Comparison of ENCODE assay signal across 28 cellular contexts in genomic region chr22:48858856-48859255, GRCh38.
A peak's percentile ranks its signal among the peaks of the same experiment; 100 is the strongest.
DNase-seq lines count a peak whose midpoint lies in the region; ATAC-seq, FAIRE-seq and TF ChIP-seq lines count a peak whose summit lies in the region.
"Had no signal": no experiment of that assay in that cellular context is flagged by ENCODE, and none has a peak within 500 bp of the region (broad histone marks: within the 10 kb centered on the region; RNA-seq: fewer than 3 reads in every experiment).

No MANE protein-coding gene starts in this region.

- no peak overlapping the region for H3K4me2 ChIP-seq in HepG2 (ENCODE audit: low read depth, low read length)
- H3K4me2 ChIP-seq: BLaER1 had no signal

- in situ Hi-C loops in HepG2 (cut with HindIII; ENCODE audit: extremely low pct_ligation_motif_present, low pct_unique_long_range_greater_than_20kb) = no loop called here

- H3K4me1 Mint-ChIP-seq in type B pancreatic cell (ENCODE audit: unreplicated experiment) = no peaks in the 10 kb centered on the region
- peaks cover 0 to 4% of the 10 kb centered on the region in 2 donors for H3K4me1 Mint-ChIP-seq in stimulated activated naive B cell treated with anti-CD40 and anti-IgM and Interleukin-4, amounts not matched to agents 10 μg/mL and 1 μg/mL and 100 μg/mL, for 72 hours
- H3K4me1 Mint-ChIP-seq: CD14-positive monocyte; CD4-positive, alpha-beta memory T cell; CD4-positive, CD25-positive, alpha-beta regulatory T cell; CD8-positive, alpha-beta memory T cell had no signal

- H3K4me1 ChIP-seq in HepG2 (ENCODE audit: insufficient read depth, low read length) (no peaks in the 10 kb centered on the region), right lobe of liver (no peaks in the 10 kb centered on the region), Peyer's patch (no peaks in the 10 kb centered on the region), stomach (no peaks in the 10 kb centered on the region)
- H3K4me1 ChIP-seq: BE2C, BLaER1 had no signal

- H3K27me3 ChIP-seq in HepG2 (ENCODE audit: control insufficient read depth in 1 of 2, insufficient read depth in 2 of 2, low read length in 2 of 2) (peaks cover 3 to 16% of the 10 kb centered on the region in 2 experiments; a peak in 3 of 5 replicates), right lobe of liver (no peaks in the 10 kb centered on the region), Peyer's patch (no peaks in the 10 kb centered on the region), stomach (peaks cover 0 to 9% (median 0%) of the 10 kb centered on the region in 3 donors)
- H3K27me3 ChIP-seq: BE2C had no signal

- no TSS peak for BruUV-seq in HepG2 (replicated peaks; lab: Mats Ljungman, UMichigan)

- H3K9ac ChIP-seq in HepG2 (ENCODE audit: insufficient read depth, low read depth, low read length) = no peak overlapping the region
- H3K9ac ChIP-seq: BLaER1 had no signal

- no peaks in the 10 kb centered on the region for H3K9me3 Mint-ChIP-seq in type B pancreatic cell
- H3K9me3 Mint-ChIP-seq in stimulated activated naive B cell treated with anti-CD40 and anti-IgM and Interleukin-4, amounts not matched to agents 10 μg/mL and 1 μg/mL and 100 μg/mL, for 72 hours = peaks cover 8 to 15% of the 10 kb centered on the region in 2 donors

- no peak for TF ChIP-seq CTCF in HepG2 (CRISPR knock-in tag; IDR thresholded peaks at IDR 0.05)
- TF ChIP-seq CTCF in right lobe of liver (IDR thresholded peaks at IDR 0.05) = no peak
- TF ChIP-seq CTCF in coronary artery (IDR thresholded peaks at IDR 0.05) = no peak
- no peak for TF ChIP-seq CTCF in type B pancreatic cell (conservative IDR thresholded peaks at IDR 0.05)
- TF ChIP-seq CTCF in Peyer's patch (IDR thresholded peaks at IDR 0.05) = no peak
- no peak for TF ChIP-seq CTCF in stomach (IDR thresholded peaks at IDR 0.05)

- no peak for FAIRE-seq in HepG2 (lab: Jason Lieb, UNC)
- FAIRE-seq: A204.1, GM12878, GM12892, GM18507 had no signal

- no peak overlapping the region for H3K4me3 Mint-ChIP-seq in type B pancreatic cell
- H3K4me3 Mint-ChIP-seq in stimulated activated naive B cell treated with anti-CD40 and anti-IgM and Interleukin-4, amounts not matched to agents 10 μg/mL and 1 μg/mL and 100 μg/mL, for 72 hours = no peak overlapping the region
- H3K4me3 Mint-ChIP-seq: CD4-positive, alpha-beta memory T cell; CD4-positive, CD25-positive, alpha-beta regulatory T cell; CD8-positive, alpha-beta memory T cell had no signal

- H2AFZ ChIP-seq in HepG2 (ENCODE audit: low read length) = no peak overlapping the region

- no peak for TF ChIP-seq RAD21 in HepG2 (CRISPR knock-in tag; IDR thresholded peaks at IDR 0.05)

- H4K20me1 ChIP-seq in HepG2 (ENCODE audit: insufficient read depth, low read length) = no peaks in the 10 kb centered on the region
- H4K20me1 ChIP-seq: BLaER1 had no signal

- TF ChIP-seq EP300 in HepG2 (IDR thresholded peaks at IDR 0.05; ENCODE audit: low read depth in 2 of 2, low read length in 2 of 2) (no peak), HepG2 (CRISPR knock-in tag; IDR thresholded peaks at IDR 0.05; ENCODE audit: borderline replicate concordance) (no peak), stomach (IDR thresholded peaks at IDR 0.05) (no peak)

- CTCF ChIA-PET in HepG2 (lab: Yijun Ruan, JAX; ENCODE audit: low intra/inter-chr PET ratio, low total read pairs) = no interaction called here

- POLR2A ChIA-PET in HepG2 (lab: Yijun Ruan, JAX) = no interaction called here

- no peaks in the 10 kb centered on the region for H3K36me3 Mint-ChIP-seq in type B pancreatic cell
- no peaks in the 10 kb centered on the region for H3K36me3 Mint-ChIP-seq in stimulated activated naive B cell treated with anti-CD40 and anti-IgM and Interleukin-4, amounts not matched to agents 10 μg/mL and 1 μg/mL and 100 μg/mL, for 72 hours
- H3K36me3 Mint-ChIP-seq: CD14-positive monocyte; CD4-positive, alpha-beta memory T cell; CD4-positive, CD25-positive, alpha-beta regulatory T cell; CD8-positive, alpha-beta memory T cell had no signal

- H3K27me3 Mint-ChIP-seq in type B pancreatic cell = peaks cover 25% of the 10 kb centered on the region
- peaks cover 3 to 19% of the 10 kb centered on the region in 2 donors for H3K27me3 Mint-ChIP-seq in stimulated activated naive B cell treated with anti-CD40 and anti-IgM and Interleukin-4, amounts not matched to agents 10 μg/mL and 1 μg/mL and 100 μg/mL, for 72 hours
- H3K27me3 Mint-ChIP-seq: CD4-positive, CD25-positive, alpha-beta regulatory T cell had no signal

- no peak overlapping the region for H3K27ac ChIP-seq in HepG2 (ENCODE audit: extremely low read length, insufficient read depth, low read length)
- no peak overlapping the region for H3K27ac ChIP-seq in right lobe of liver
- no peak overlapping the region for H3K27ac ChIP-seq in coronary artery
- no peak overlapping the region for H3K27ac ChIP-seq in Peyer's patch
- H3K27ac ChIP-seq in stomach = no peak overlapping the region
- H3K27ac ChIP-seq: BLaER1 had no signal

- DNase-seq in HepG2 (ENCODE audit: low spot score) = no peak
- no peak for DNase-seq in right lobe of liver
- DNase-seq in coronary artery (ENCODE audit: low spot score) = peak; percentile 11
- peak; percentile 2 for DNase-seq in type B pancreatic cell (ENCODE audit: extremely low spot score, unreplicated experiment)
- DNase-seq in Peyer's patch = no peak
- no peak for DNase-seq in stimulated activated naive B cell treated with anti-CD40 and anti-IgM and Interleukin-4, amounts not matched to agents 10 μg/mL and 1 μg/mL and 100 μg/mL, for 72 hours
- DNase-seq in stomach = no peak
- DNase-seq: 8988T; ACHN; BE2C; C1 segment of cervical spinal cord; CD4-positive, alpha-beta memory T cell; CD4-positive, CD25-positive, alpha-beta regulatory T cell; COR-L47; DMS 273 treated with DMSO at 0.1 percent for 48 hours; DMS153; DMS53; DMS79; DND-41; EL; GDM1 had no signal

- H3K9me3 ChIP-seq in HepG2 (ENCODE audit: low read length) (no peaks in the 10 kb centered on the region), right lobe of liver (no peaks in the 10 kb centered on the region), Peyer's patch (no peaks in the 10 kb centered on the region), stomach (no peaks in the 10 kb centered on the region)
- H3K9me3 ChIP-seq: BLaER1 had no signal

- no peak for TF ChIP-seq POLR2A in HepG2 (IDR thresholded peaks at IDR 0.05; ENCODE audit: insufficient read depth in 1 of 2, low read depth in 2 of 2, low read length in 2 of 2)
- TF ChIP-seq POLR2A in right lobe of liver (IDR thresholded peaks at IDR 0.05) = no peak
- TF ChIP-seq POLR2A in Peyer's patch (IDR thresholded peaks at IDR 0.05) = no peak
- TF ChIP-seq POLR2A in stomach (IDR thresholded peaks at IDR 0.05) = no peak

- H3K4me3 ChIP-seq in HepG2 (replicated peaks in 1 of 3; ENCODE audit: insufficient read depth in 1 of 3, low read depth in 2 of 3, low read length in 3 of 3) (no peak overlapping the region), right lobe of liver (no peak overlapping the region), coronary artery (no peak overlapping the region), Peyer's patch (no peak overlapping the region), stomach (no peak overlapping the region)
- H3K4me3 ChIP-seq: BLaER1, GM12878 had no signal

- ATAC-seq in HepG2 (no peak), right lobe of liver (no peak)
- ATAC-seq in stimulated activated naive B cell treated with anti-CD40 and anti-IgM and Interleukin-4, amounts not matched to agents 10 μg/mL and 1 μg/mL and 100 μg/mL, for 72 hours (replicated peaks) = no peak
- ATAC-seq: GM12878 had no signal

- H3K79me2 ChIP-seq in HepG2 (ENCODE audit: insufficient read depth, low read length) = no peaks in the 10 kb centered on the region

- WGBS in HepG2 (ENCODE audit: low lambda C conversion rate) = 20% methylated on average over 2 of the region's 2 CpGs
- 86% methylated on average over 2 of the region's 2 CpGs for WGBS in right lobe of liver (ENCODE audit: insufficient coverage, low coverage, low lambda C conversion rate, missing lambda C conversion rate)
- 60 to 94% (median 91%) methylated on average over 2 of the region's 2 CpGs for WGBS in stomach, 5 donors

- H3K36me3 ChIP-seq in HepG2 (replicated peaks in 1 of 2; ENCODE audit: control insufficient read depth in 1 of 2, insufficient read depth in 2 of 2, low read length in 2 of 2) (no peaks in the 10 kb centered on the region), right lobe of liver (no peaks in the 10 kb centered on the region), Peyer's patch (no peaks in the 10 kb centered on the region), stomach (no peaks in the 10 kb centered on the region)
- H3K36me3 ChIP-seq: BE2C, BLaER1 had no signal

- H3K27ac Mint-ChIP-seq in type B pancreatic cell = no peak overlapping the region
- no peak overlapping the region for H3K27ac Mint-ChIP-seq in stimulated activated naive B cell treated with anti-CD40 and anti-IgM and Interleukin-4, amounts not matched to agents 10 μg/mL and 1 μg/mL and 100 μg/mL, for 72 hours
- H3K27ac Mint-ChIP-seq: CD4-positive, CD25-positive, alpha-beta regulatory T cell had no signal

- intact Hi-C loops in HepG2 (cut with micrococcal nuclease; ENCODE audit: unreplicated experiment) (no loop called here), right lobe of liver (cut with DNase I) (no loop called here), stomach (cut with DNase I; ENCODE audit: low total_unique reads) (no loop called here)

TF ChIP-seq in HepG2, 621 proteins besides CTCF, POLR2A, EP300 and RAD21 (continues in another document):
- TF ChIP-seq, protein P1, sequence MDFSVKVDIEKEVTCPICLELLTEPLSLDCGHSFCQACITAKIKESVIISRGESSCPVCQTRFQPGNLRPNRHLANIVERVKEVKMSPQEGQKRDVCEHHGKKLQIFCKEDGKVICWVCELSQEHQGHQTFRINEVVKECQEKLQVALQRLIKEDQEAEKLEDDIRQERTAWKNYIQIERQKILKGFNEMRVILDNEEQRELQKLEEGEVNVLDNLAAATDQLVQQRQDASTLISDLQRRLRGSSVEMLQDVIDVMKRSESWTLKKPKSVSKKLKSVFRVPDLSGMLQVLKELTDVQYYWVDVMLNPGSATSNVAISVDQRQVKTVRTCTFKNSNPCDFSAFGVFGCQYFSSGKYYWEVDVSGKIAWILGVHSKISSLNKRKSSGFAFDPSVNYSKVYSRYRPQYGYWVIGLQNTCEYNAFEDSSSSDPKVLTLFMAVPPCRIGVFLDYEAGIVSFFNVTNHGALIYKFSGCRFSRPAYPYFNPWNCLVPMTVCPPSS (IDR thresholded peaks at IDR 0.05) = peak; percentile 91; the same call in 1 of the 2 replicates

Comparison
In these comparisons a context has a peak if more than half of its experiments do, and no peak if none do; other contexts are left out.
1. DNase-seq: peak in coronary artery (single experiment) and type B pancreatic cell (single experiment); none in HepG2 (single experiment), right lobe of liver (0 of 3), Peyer's patch (0 of 3), stimulated activated naive B cell treated with anti-CD40 and anti-IgM and Interleukin-4, amounts not matched to agents 10 μg/mL and 1 μg/mL and 100 μg/mL, for 72 hours (single experiment) and stomach (single experiment).